8 cellular contexts compared by ENCODE assay signal in the genomic region with DNA sequence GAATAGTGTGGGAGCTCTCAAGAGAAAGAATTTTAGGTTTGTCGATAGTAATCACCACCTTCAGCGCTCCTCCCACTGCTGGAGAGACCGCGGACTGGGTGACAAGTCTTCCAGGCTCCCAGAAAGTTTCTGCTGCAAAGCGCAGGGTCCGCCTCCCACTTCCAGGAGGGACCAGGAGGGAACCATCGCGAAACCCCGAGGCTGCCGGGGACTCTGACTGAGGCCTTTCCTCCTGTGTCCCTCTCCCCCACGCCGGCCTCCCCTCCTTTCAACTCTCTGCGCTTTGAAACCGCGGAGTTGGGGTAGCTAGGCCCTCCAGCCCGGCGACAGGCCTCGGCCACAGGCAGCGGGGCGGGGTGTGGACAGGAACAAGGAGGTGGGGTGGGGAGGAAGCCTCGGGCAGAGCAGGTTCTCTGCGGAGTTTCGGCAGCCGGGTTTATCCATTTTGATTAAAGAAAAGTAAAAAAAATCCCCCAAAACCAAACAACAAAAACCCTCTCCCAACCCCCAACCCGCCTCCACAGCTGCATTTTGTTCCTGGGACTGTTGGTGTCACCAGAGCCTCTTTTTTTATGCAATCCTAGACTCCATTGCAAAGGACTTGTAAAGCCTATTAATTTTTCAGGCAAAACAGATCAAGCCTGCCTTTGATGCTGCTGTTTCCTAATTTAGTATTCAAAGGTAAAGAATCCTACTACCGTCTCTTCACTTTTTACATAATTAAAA. TPM values are rescaled to one million over a fixed set of nuclear protein-coding genes. Genes with fewer than 3 reads are reported as not detected.
A peak's percentile ranks its signal among the peaks of the same experiment; 100 is the strongest.
DNase-seq lines count a peak whose midpoint lies in the region; ATAC-seq and TF ChIP-seq lines count a peak whose summit lies in the region.

No MANE protein-coding gene starts in this region.

- H3K36me3 Mint-ChIP-seq in CD4-positive, alpha-beta memory T cell = peaks cover 0 to 2% of the 10 kb centered on the region in 2 donors

- POLR2A ChIA-PET in CD4-positive, alpha-beta memory T cell (lab: Charles Lee; ENCODE audit: partially characterized antibody) = interaction anchor here (0.6 to 4.3 kb wide), 26 partner anchors 10 to 1016 kb away, joined by 3 to 40 read pairs (median 4); a partner anchor contains a TSS

- peak overlapping the region; percentile 88 to 96 (median 95) for H3K27ac Mint-ChIP-seq in CD4-positive, alpha-beta memory T cell

- peak; percentile 66 for ATAC-seq in GM21528 (IDR thresholded peaks at IDR 0.05; ENCODE audit: low FRiP score, unreplicated experiment)

- no peaks in the 10 kb centered on the region for H3K27me3 ChIP-seq in CD4-positive, alpha-beta memory T cell (ENCODE audit: insufficient read depth, low read length)

- H3K27ac ChIP-seq in CD4-positive, alpha-beta memory T cell (ENCODE audit: low read depth, low read length) = peak overlapping the region; percentile 76

- H3K4me3 ChIP-seq in CD4-positive, alpha-beta memory T cell (ENCODE audit: low read length in 2 of 2) = peak overlapping the region; percentile 3 to 52
- H3K4me3 ChIP-seq in choroid plexus epithelial cell (ENCODE audit: low read depth, low read length) = peak overlapping the region; percentile 62

- no peaks in the 10 kb centered on the region for H3K27me3 Mint-ChIP-seq in CD4-positive, alpha-beta memory T cell

- peak; percentile 61 for TF ChIP-seq CTCF in choroid plexus epithelial cell (conservative IDR thresholded peaks at IDR 0.05; ENCODE audit: low read depth, low read length)

- no peaks in the 10 kb centered on the region for H3K9me3 Mint-ChIP-seq in CD4-positive, alpha-beta memory T cell

- peaks cover 56% of the 10 kb centered on the region for H3K4me1 ChIP-seq in CD4-positive, alpha-beta memory T cell (ENCODE audit: insufficient read depth, low read length)

- no peaks in the 10 kb centered on the region for H3K36me3 ChIP-seq in CD4-positive, alpha-beta memory T cell (ENCODE audit: insufficient read depth, low read length)

- H3K4me1 Mint-ChIP-seq in CD4-positive, alpha-beta memory T cell = peaks cover 33 to 62% (median 42%) of the 10 kb centered on the region in 4 donors

- CTCF ChIA-PET in CD4-positive, alpha-beta memory T cell (lab: Charles Lee; ENCODE audit: partially characterized antibody) = interaction anchor here (0.9 to 9.0 kb wide), 28 partner anchors 9 to 1470 kb away, joined by 3 to 158 read pairs (median 4); a partner anchor contains a TSS

- H3K4me3 Mint-ChIP-seq in CD4-positive, alpha-beta memory T cell = peak overlapping the region; percentile 74 to 88 (median 86)

- intact Hi-C loops in CD4-positive, alpha-beta memory T cell (cut with micrococcal nuclease) = loop anchor here (2.0 to 5.0 kb wide), 3 partner anchors 304 to 1016 kb away; a partner anchor contains a TSS

- peak; percentile 63 to 74 (median 65) for DNase-seq in CD4-positive, alpha-beta memory T cell
- peak; percentile 72 for DNase-seq in NCI-H128 (lab: John Stamatoyannopoulos, UW; ENCODE audit: unreplicated experiment)
- DNase-seq in activated CD4-positive, CD25-positive, alpha-beta regulatory T cell treated with anti-CD3 and anti-CD28 coated beads, Interleukin-2, amount 50 U/mL, for 72 hours = peak; percentile 49
- peak; percentile 86 for DNase-seq in choroid plexus epithelial cell (ENCODE audit: low read depth)
- DNase-seq in kidney tubule cell (ENCODE audit: low spot score) = peak; percentile 61
- DNase-seq in stimulated activated CD4-positive, alpha-beta T cell treated with anti-CD3 and anti-CD28 coated beads, Interleukin-15, amount 100 ng/mL, for 24 hours = peak; percentile 60
- DNase-seq in foreskin melanocyte = no peak

- no peaks in the 10 kb centered on the region for H3K9me3 ChIP-seq in CD4-positive, alpha-beta memory T cell (ENCODE audit: control insufficient read depth in 1 of 2, low read length in 2 of 2)

RNA-seq across cellular contexts. Expression of a gene that starts 51.9 kb away (rescaled TPM):
- 10 to 100 TPM in 1 of 2 experiments, 1 to 10 TPM in 1; 9.8 to 10.1 TPM for total RNA-seq in CD4-positive, alpha-beta memory T cell
- 10 to 100 TPM; 17.3 to 24.8 TPM for polyA plus RNA-seq in CD4-positive, alpha-beta memory T cell
